ENCODE assay signal across 8 cellular contexts in genomic region chr6:137767931-137768690, GRCh38.
DNase-seq lines count a peak whose midpoint lies in the region; ATAC-seq and TF ChIP-seq lines count a peak whose summit lies in the region.

No MANE protein-coding gene starts in this region.

- H3K27ac Mint-ChIP-seq in activated naive CD8-positive, alpha-beta T cell treated with anti-CD3 and anti-CD28 coated beads for 36 hours: peak overlapping the region; percentile 84
- H3K27ac Mint-ChIP-seq in stimulated activated naive CD8-positive, alpha-beta T cell treated with anti-CD3 and anti-CD28 coated beads, Interleukin-15, amount 100 ng/mL, for 72 hours: peak overlapping the region; percentile 90 to 99

- H3K27me3 ChIP-seq in ACC112 (ENCODE audit: insufficient read depth, low read length) (no peaks in the 10 kb centered on the region), ascending aorta (no peaks in the 10 kb centered on the region), mesendoderm (ENCODE audit: insufficient read depth, low read length, poor library complexity) (no peaks in the 10 kb centered on the region)

- no peak overlapping the region for H2AK5ac ChIP-seq in mesendoderm (ENCODE audit: low read length)

- intact Hi-C loops in ascending aorta (cut with DNase I): no loop called here

- no peak overlapping the region for H2BK120ac ChIP-seq in mesendoderm (ENCODE audit: low read depth, low read length)

- no peak overlapping the region for H4K8ac ChIP-seq in mesendoderm (ENCODE audit: low read depth, low read length)

- no peak overlapping the region for H4K5ac ChIP-seq in mesendoderm (ENCODE audit: low read length)

- H2AFZ ChIP-seq in ACC112 (ENCODE audit: low read length, unreplicated experiment): peak overlapping the region; percentile 55

- H3K79me1 ChIP-seq in mesendoderm (ENCODE audit: low read length): no peaks in the 10 kb centered on the region

- no peak overlapping the region for H3K9ac ChIP-seq in mesendoderm (ENCODE audit: low read length)

- no peak overlapping the region for H3K18ac ChIP-seq in mesendoderm (ENCODE audit: low read length)

- H3K36me3 ChIP-seq in ACC112 (ENCODE audit: insufficient read depth, low read length) (no peaks in the 10 kb centered on the region), ascending aorta (no peaks in the 10 kb centered on the region), mesendoderm (ENCODE audit: control insufficient read depth, insufficient read depth, low read length) (no peaks in the 10 kb centered on the region)

- H3K56ac ChIP-seq in mesendoderm (ENCODE audit: low read length): no peak overlapping the region

- H3K23ac ChIP-seq in mesendoderm (ENCODE audit: low read length): no peak overlapping the region

- no peak for DNase-seq in activated naive CD8-positive, alpha-beta T cell treated with anti-CD3 and anti-CD28 coated beads for 36 hours
- DNase-seq in stimulated activated naive CD8-positive, alpha-beta T cell treated with anti-CD3 and anti-CD28 coated beads, Interleukin-15, amount 100 ng/mL, for 72 hours: no peak
- DNase-seq in ascending aorta (ENCODE audit: low spot score in 2 of 2) (no peak), occipital lobe (lab: John Stamatoyannopoulos, UW) (no peak), mesendoderm (no peak)

- H3K4me2 ChIP-seq in mesendoderm (ENCODE audit: low read length): no peak overlapping the region

- no CpG with 5 or more reads among the region's 5 CpGs for WGBS in mesendoderm (ENCODE audit: extremely low coverage, insufficient coverage, low lambda C conversion rate)

- H3K9me3 Mint-ChIP-seq in activated naive CD8-positive, alpha-beta T cell treated with anti-CD3 and anti-CD28 coated beads for 36 hours: peaks cover 1% of the 10 kb centered on the region
- no peaks in the 10 kb centered on the region for H3K9me3 Mint-ChIP-seq in stimulated activated naive CD8-positive, alpha-beta T cell treated with anti-CD3 and anti-CD28 coated beads, Interleukin-15, amount 100 ng/mL, for 72 hours

- peak overlapping the region; percentile 89 for H3K27ac ChIP-seq in ACC112 (ENCODE audit: low read depth, low read length)
- no peak overlapping the region for H3K27ac ChIP-seq in ascending aorta
- no peak overlapping the region for H3K27ac ChIP-seq in mesendoderm (ENCODE audit: low read depth, low read length)

- H2BK5ac ChIP-seq in mesendoderm (ENCODE audit: low read length): no peak overlapping the region

- no peak for TF ChIP-seq CTCF in ascending aorta (IDR thresholded peaks at IDR 0.05)

- H3K79me2 ChIP-seq in ACC112 (ENCODE audit: control insufficient read depth, insufficient read depth, low read length, unreplicated experiment) (no peaks in the 10 kb centered on the region), mesendoderm (ENCODE audit: control insufficient read depth, insufficient read depth, low read length) (no peaks in the 10 kb centered on the region)

- ATAC-seq in GM19372 (IDR thresholded peaks at IDR 0.05; ENCODE audit: low read depth, unreplicated experiment) (peak; percentile 66), HG03432 (IDR thresholded peaks at IDR 0.05; ENCODE audit: unreplicated experiment) (peak; percentile 87)
- ATAC-seq in stimulated activated naive CD8-positive, alpha-beta T cell treated with anti-CD3 and anti-CD28 coated beads, Interleukin-15, amount 100 ng/mL, for 72 hours: peak; percentile 60

- peaks cover 50% of the 10 kb centered on the region for H3K4me1 ChIP-seq in ACC112 (ENCODE audit: control insufficient read depth, insufficient read depth, low read length, unreplicated experiment)
- no peaks in the 10 kb centered on the region for H3K4me1 ChIP-seq in ascending aorta
- no peaks in the 10 kb centered on the region for H3K4me1 ChIP-seq in mesendoderm (ENCODE audit: control insufficient read depth, low read depth, low read length)

- H3K4ac ChIP-seq in mesendoderm (ENCODE audit: low read depth, low read length): no peak overlapping the region

- peak overlapping the region; percentile 49 for H3K4me3 Mint-ChIP-seq in activated naive CD8-positive, alpha-beta T cell treated with anti-CD3 and anti-CD28 coated beads for 36 hours
- H3K4me3 Mint-ChIP-seq in stimulated activated naive CD8-positive, alpha-beta T cell treated with anti-CD3 and anti-CD28 coated beads, Interleukin-15, amount 100 ng/mL, for 72 hours: peak overlapping the region; percentile 63 to 70

- no peaks in the 10 kb centered on the region for H3K9me3 ChIP-seq in ascending aorta

- peaks cover 2% of the 10 kb centered on the region for H3K36me3 Mint-ChIP-seq in activated naive CD8-positive, alpha-beta T cell treated with anti-CD3 and anti-CD28 coated beads for 36 hours

- peaks cover 16% of the 10 kb centered on the region for H3K4me1 Mint-ChIP-seq in activated naive CD8-positive, alpha-beta T cell treated with anti-CD3 and anti-CD28 coated beads for 36 hours
- H3K4me1 Mint-ChIP-seq in stimulated activated naive CD8-positive, alpha-beta T cell treated with anti-CD3 and anti-CD28 coated beads, Interleukin-15, amount 100 ng/mL, for 72 hours: peaks cover 12% of the 10 kb centered on the region

- H3K4me3 ChIP-seq in ACC112 (ENCODE audit: low read depth, low read length) (no peak overlapping the region), ascending aorta (no peak overlapping the region), mesendoderm (ENCODE audit: low read length) (no peak overlapping the region)

- no peak overlapping the region for H2BK15ac ChIP-seq in mesendoderm (replicated peaks; ENCODE audit: low read depth)

- H3K27me3 Mint-ChIP-seq in activated naive CD8-positive, alpha-beta T cell treated with anti-CD3 and anti-CD28 coated beads for 36 hours: no peaks in the 10 kb centered on the region
- H3K27me3 Mint-ChIP-seq in stimulated activated naive CD8-positive, alpha-beta T cell treated with anti-CD3 and anti-CD28 coated beads, Interleukin-15, amount 100 ng/mL, for 72 hours: no peaks in the 10 kb centered on the region
